Comparison of ENCODE assay signal across 7 cellular contexts in genomic region chr1:111656093-111657017, GRCh38. TPM values are rescaled to one million over a fixed set of nuclear protein-coding genes. Genes with fewer than 3 reads are reported as not detected.
DNase-seq lines count a peak whose midpoint lies in the region; ATAC-seq and TF ChIP-seq lines count a peak whose summit lies in the region.

No MANE protein-coding gene starts in this region.

- H3K4me3 ChIP-seq in HFF-Myc (replicated peaks; ENCODE audit: low read depth, low read length): no peak overlapping the region

- ATAC-seq in HG03342 (IDR thresholded peaks at IDR 0.05; ENCODE audit: unreplicated experiment): no peak

- TF ChIP-seq CTCF in HFF-Myc (IDR thresholded peaks at IDR 0.05; ENCODE audit: low read depth, low read length, missing control alignments): peak; percentile 51

- DNase-seq in DMS53 (lab: John Stamatoyannopoulos, UW): peak; percentile 69
- DNase-seq in HFF-Myc (ENCODE audit: extremely low read depth, low read depth): peak; percentile 37
- DNase-seq in RPMI8226: peak; percentile 41
- peak; percentile 33 for DNase-seq in epidermal melanocyte (ENCODE audit: insufficient read length, low spot score)
- peak; percentile 67 for DNase-seq in myocyte (ENCODE audit: low read depth)
- DNase-seq in stimulated activated CD4-positive, alpha-beta T cell treated with anti-CD3 and anti-CD28 coated beads, Interleukin-4, amount 100 ng/mL, for 4 hours: no peak

RNA-seq across cellular contexts. Expression of gene RAP1A, which starts 36.8 kb away (rescaled TPM):
- total RNA-seq in myocyte: 19.2 and 23.8 TPM in 2 replicates
- polyA plus RNA-seq in myocyte (2012): 34.7 TPM

Comparison
In these comparisons a context has a peak if more than half of its experiments do, and no peak if none do; other contexts are left out.
1. DNase-seq: peak in DMS53 (single experiment), HFF-Myc (single experiment), RPMI8226 (single experiment), epidermal melanocyte (single experiment) and myocyte (single experiment); none in stimulated activated CD4-positive, alpha-beta T cell treated with anti-CD3 and anti-CD28 coated beads, Interleukin-4, amount 100 ng/mL, for 4 hours (0 of 2).